8 cellular contexts compared by ENCODE assay signal in genomic region chr11:64878223-64878493, GRCh38. TPM values are rescaled to one million over a fixed set of nuclear protein-coding genes. Genes with fewer than 3 reads are reported as not detected.
DNase-seq lines count a peak whose midpoint lies in the region; ATAC-seq, FAIRE-seq and TF ChIP-seq lines count a peak whose summit lies in the region.

No MANE protein-coding gene starts in this region.

- H3K9ac ChIP-seq in PC-3 (ENCODE audit: low read length) (peak overlapping the region; percentile 89), endothelial cell of umbilical vein (replicated peaks; ENCODE audit: extremely low read depth, insufficient read depth, low read length) (peak overlapping the region; percentile 49), neural cell (ENCODE audit: low read length) (peak overlapping the region; percentile 78)

- CTCF ChIA-PET in PC-3 (lab: Charles Lee) (interaction anchor here (1.5 to 2.4 kb wide), 2 partner anchors 9 to 30 kb away, joined by 5 to 6 read pairs; no protein-coding TSS in a partner anchor), endothelial cell of umbilical vein (lab: Charles Lee) (interaction anchor here (1.3 to 5.2 kb wide), 6 partner anchors 9 to 91 kb away, joined by 4 to 77 read pairs (median 26); no protein-coding TSS in a partner anchor)

- TF ChIP-seq EP300 in neural cell (conservative IDR thresholded peaks at IDR 0.05; ENCODE audit: poor library complexity, severe bottlenecking) = no peak

- no peak for TF ChIP-seq POLR2A in endothelial cell of umbilical vein (IDR thresholded peaks at IDR 0.05; ENCODE audit: low read depth, low read length)

- H3K9me1 ChIP-seq in endothelial cell of umbilical vein (replicated peaks; ENCODE audit: control insufficient read depth, extremely low read depth, insufficient read depth, low read length) = no peaks in the 10 kb centered on the region

- H3K27me3 ChIP-seq in PC-3 (ENCODE audit: low read length) = no peaks in the 10 kb centered on the region
- no peaks in the 10 kb centered on the region for H3K27me3 ChIP-seq in endothelial cell of umbilical vein (ENCODE audit: control insufficient read depth in 2 of 2, insufficient read depth in 2 of 2, low read length in 2 of 2)
- no peaks in the 10 kb centered on the region for H3K27me3 ChIP-seq in neural cell (ENCODE audit: insufficient read depth, low read depth, low read length)

- H3K9me2 ChIP-seq in PC-3 (replicated peaks; ENCODE audit: low read length) = no peaks in the 10 kb centered on the region
- H3K9me2 ChIP-seq in neural cell (ENCODE audit: insufficient read depth, low read length) = no peaks in the 10 kb centered on the region

- intact Hi-C loops in PC-3 (cut with micrococcal nuclease) (loop anchor here (1.0 to 2.0 kb wide), 3 partner anchors 9 to 31 kb away; no protein-coding TSS in a partner anchor), endothelial cell of umbilical vein (cut with micrococcal nuclease) (loop anchor here (1.0 kb wide), 5 partner anchors 9 to 39 kb away; partner anchors contain the start of gene ATG2A)

- BruUV-seq in PC-3 (replicated peaks; lab: Mats Ljungman, UMichigan) (TSS peak; percentile 41), endothelial cell of umbilical vein (replicated peaks; lab: Mats Ljungman, UMichigan) (TSS peak; percentile 59)

- no peak for FAIRE-seq in endothelial cell of umbilical vein (lab: Jason Lieb, UNC)

- H3K4me1 ChIP-seq in PC-3 (ENCODE audit: insufficient read depth, low read length) = peaks cover 30% of the 10 kb centered on the region
- peaks cover 22% of the 10 kb centered on the region for H3K4me1 ChIP-seq in endothelial cell of umbilical vein (ENCODE audit: control insufficient read depth, extremely low read depth, insufficient read depth, low read length)

- H3K27ac ChIP-seq in PC-3 (ENCODE audit: low read length) (peak overlapping the region; percentile 29), endothelial cell of umbilical vein (ENCODE audit: insufficient read depth, low read depth, low read length) (peak overlapping the region; percentile 0), neural cell (ENCODE audit: low read length) (peak overlapping the region; percentile 74)

- peak; percentile 45 for DNase-seq in SIG-M5 treated with dmso at 0.1 percent for 504 hours (lab: John Stamatoyannopoulos, UW; ENCODE audit: unreplicated experiment)
- no peak for DNase-seq in SIG-M5 (lab: John Stamatoyannopoulos, UW)
- DNase-seq in PC-3 = no peak
- DNase-seq in endothelial cell of umbilical vein (ENCODE audit: low read depth, low spot score) = no peak
- no peak for DNase-seq in midbrain (lab: John Stamatoyannopoulos, UW)
- DNase-seq in effector CD4-positive, alpha-beta T cell = no peak
- DNase-seq in globus pallidus (ENCODE audit: low spot score) = no peak

- TF ChIP-seq CTCF in PC-3 (conservative IDR thresholded peaks at IDR 0.05; ENCODE audit: low read depth, low read length) (no peak), endothelial cell of umbilical vein (IDR thresholded peaks at IDR 0.05; ENCODE audit: extremely low read depth in 1 of 2, insufficient read depth in 1 of 2, low read depth in 1 of 2, low read length in 2 of 2) (no peak), neural cell (IDR thresholded peaks at IDR 0.05; ENCODE audit: poor library complexity, severe bottlenecking) (no peak)

- H3K4me3 ChIP-seq in PC-3 (ENCODE audit: low read length) (peak overlapping the region; percentile 78), endothelial cell of umbilical vein (replicated peaks in 1 of 3; ENCODE audit: insufficient read depth in 1 of 3, low read depth in 1 of 3, low read length in 3 of 3) (peak overlapping the region; percentile 30 to 74 (median 63)), neural cell (ENCODE audit: low read length) (peak overlapping the region; percentile 81)

- TF ChIP-seq RAD21 in neural cell (conservative IDR thresholded peaks at IDR 0.05) = no peak

- H3K4me2 ChIP-seq in PC-3 (ENCODE audit: low read length) (peak overlapping the region; percentile 87), endothelial cell of umbilical vein (ENCODE audit: insufficient read depth, low read length) (no peak overlapping the region), neural cell (ENCODE audit: low read length) (peak overlapping the region; percentile 62)

- dilution Hi-C loops in endothelial cell of umbilical vein (cut with MboI; ENCODE audit: extremely low pct_ligation_motif_present, low sequenced_read_pairs) = no loop called here

- H3K36me3 ChIP-seq in PC-3 (ENCODE audit: low read depth, low read length) (peaks cover 12% of the 10 kb centered on the region), endothelial cell of umbilical vein (ENCODE audit: control insufficient read depth in 2 of 2, extremely low read depth in 1 of 2, insufficient read depth in 2 of 2, low read length in 2 of 2) (peaks cover 0 to 6% of the 10 kb centered on the region in 2 experiments), neural cell (ENCODE audit: insufficient read depth, low read length) (no peaks in the 10 kb centered on the region)

- H3K79me2 ChIP-seq in PC-3 (ENCODE audit: low read length) (peaks cover 59% of the 10 kb centered on the region), endothelial cell of umbilical vein (ENCODE audit: control insufficient read depth, insufficient read depth, low read length) (peaks cover 45% of the 10 kb centered on the region), neural cell (replicated peaks; ENCODE audit: insufficient read depth, low read length) (peaks cover 30% of the 10 kb centered on the region)

- H3F3A ChIP-seq in PC-3 (ENCODE audit: low read length, unreplicated experiment) = no peaks in the 10 kb centered on the region
- no peaks in the 10 kb centered on the region for H3F3A ChIP-seq in neural cell (ENCODE audit: insufficient read depth, low read length, poor library complexity, severe bottlenecking)

- peaks cover 41% of the 10 kb centered on the region for H4K20me1 ChIP-seq in PC-3 (ENCODE audit: low read length)
- no peaks in the 10 kb centered on the region for H4K20me1 ChIP-seq in endothelial cell of umbilical vein (replicated peaks; ENCODE audit: control insufficient read depth, extremely low read depth, insufficient read depth, low read length)
- H4K20me1 ChIP-seq in neural cell (ENCODE audit: insufficient read depth) = no peaks in the 10 kb centered on the region

- peak; percentile 3 for ATAC-seq in PC-3

- no peak overlapping the region for H2AFZ ChIP-seq in PC-3 (ENCODE audit: low read length)
- H2AFZ ChIP-seq in endothelial cell of umbilical vein (ENCODE audit: low read depth, low read length) = no peak overlapping the region
- peak overlapping the region; percentile 10 for H2AFZ ChIP-seq in neural cell (ENCODE audit: low read depth, low read length)

- no peaks in the 10 kb centered on the region for H3K9me3 ChIP-seq in PC-3 (ENCODE audit: low read length)
- H3K9me3 ChIP-seq in endothelial cell of umbilical vein (replicated peaks; ENCODE audit: control insufficient read depth, insufficient read depth, low read length) = no peaks in the 10 kb centered on the region
- H3K9me3 ChIP-seq in neural cell (ENCODE audit: low read length) = no peaks in the 10 kb centered on the region

- POLR2A ChIA-PET in PC-3 (lab: Charles Lee; ENCODE audit: unreplicated experiment) (interaction anchor here (0.7 to 1.3 kb wide), 3 partner anchors 9 to 32 kb away, joined by 5 to 7 read pairs (median 6); no protein-coding TSS in a partner anchor), endothelial cell of umbilical vein (lab: Charles Lee) (interaction anchor here (0.6 to 3.9 kb wide), 9 partner anchors 9 to 177 kb away, joined by 3 to 45 read pairs (median 5); no protein-coding TSS in a partner anchor)

RNA-seq across cellular contexts. Expression of gene EHD1, which starts 0.3 kb away (rescaled TPM):
- 340 and 370 TPM in 2 replicates for total RNA-seq in PC-3 (2014; rRNA removed)
- total RNA-seq in endothelial cell of umbilical vein = 98.0 and 109 TPM in 2 replicates
- polyA plus RNA-seq in endothelial cell of umbilical vein = 136 and 140 TPM in 2 replicates
- 109 and 112 TPM in 2 replicates for polyA plus RNA-seq in endothelial cell of umbilical vein (2011; cell fraction: cytosol; rRNA removed)
- polyA plus RNA-seq in endothelial cell of umbilical vein (2011; cell fraction: nucleus; rRNA removed) = 91.7 and 102 TPM in 2 replicates
- 101 and 131 TPM in 2 replicates for polyA plus RNA-seq in endothelial cell of umbilical vein (2012)
- 136 and 168 TPM in 2 replicates for polyA minus RNA-seq in endothelial cell of umbilical vein
- polyA minus RNA-seq in endothelial cell of umbilical vein (2011; cell fraction: cytosol; rRNA and poly(A)+ RNA removed) = 41.1 TPM
- polyA minus RNA-seq in endothelial cell of umbilical vein (2011; cell fraction: nucleus; rRNA and poly(A)+ RNA removed) = 35.6 and 63.3 TPM in 2 replicates
- 26.4 and 34.9 TPM in 2 replicates for polyA plus RNA-seq in neural cell
- polyA minus RNA-seq in neural cell = 49.1 and 55.5 TPM in 2 replicates

RNA-seq across cellular contexts. Expression of gene CDC42BPG, which starts 33.7 kb away (rescaled TPM):
- total RNA-seq in PC-3 (2014; rRNA removed) (14.5 and 30.5 TPM in 2 replicates), endothelial cell of umbilical vein (0.42 and 0.62 TPM in 2 replicates)
- polyA plus RNA-seq in endothelial cell of umbilical vein (0.13 and 0.19 TPM in 2 replicates), neural cell (0.26 TPM in 1 of 2 replicates, not detected in the other)
- polyA plus RNA-seq in endothelial cell of umbilical vein (2011; cell fraction: cytosol; rRNA removed) = 0.14 and 0.16 TPM in 2 replicates
- 0.49 and 0.57 TPM in 2 replicates for polyA plus RNA-seq in endothelial cell of umbilical vein (2011; cell fraction: nucleus; rRNA removed)
- polyA plus RNA-seq in endothelial cell of umbilical vein (2012) = 0.27 and 0.33 TPM in 2 replicates
- polyA minus RNA-seq in endothelial cell of umbilical vein (0.17 and 0.32 TPM in 2 replicates), neural cell (not detected in 2 replicates)
- 2.3 TPM for polyA minus RNA-seq in endothelial cell of umbilical vein (2011; cell fraction: cytosol; rRNA and poly(A)+ RNA removed)
- polyA minus RNA-seq in endothelial cell of umbilical vein (2011; cell fraction: nucleus; rRNA and poly(A)+ RNA removed) = 0.24 and 0.34 TPM in 2 replicates

RNA-seq across cellular contexts. Expression of gene ATG2A, which starts 38.9 kb away (rescaled TPM):
- total RNA-seq in PC-3 (2014; rRNA removed) = 45.6 and 51.4 TPM in 2 replicates
- 24.3 and 27.4 TPM in 2 replicates for total RNA-seq in endothelial cell of umbilical vein
- polyA plus RNA-seq in endothelial cell of umbilical vein = 13.4 and 17.6 TPM in 2 replicates
- polyA plus RNA-seq in endothelial cell of umbilical vein (2011; cell fraction: cytosol; rRNA removed) = 7.8 and 10.6 TPM in 2 replicates
- 26.8 and 30.3 TPM in 2 replicates for polyA plus RNA-seq in endothelial cell of umbilical vein (2011; cell fraction: nucleus; rRNA removed)
- polyA plus RNA-seq in endothelial cell of umbilical vein (2012) = 14.2 and 17.3 TPM in 2 replicates
- 12.0 and 12.9 TPM in 2 replicates for polyA minus RNA-seq in endothelial cell of umbilical vein
- polyA minus RNA-seq in endothelial cell of umbilical vein (2011; cell fraction: cytosol; rRNA and poly(A)+ RNA removed) = 25.1 TPM
- polyA minus RNA-seq in endothelial cell of umbilical vein (2011; cell fraction: nucleus; rRNA and poly(A)+ RNA removed) = 12.5 and 16.6 TPM in 2 replicates
- 7.5 and 10.7 TPM in 2 replicates for polyA plus RNA-seq in neural cell
- polyA minus RNA-seq in neural cell = 7.6 and 11.2 TPM in 2 replicates

RNA-seq across cellular contexts. Expression of gene PPP2R5B, which starts 46.3 kb away (rescaled TPM):
- total RNA-seq in PC-3 (2014; rRNA removed) (24.9 and 31.3 TPM in 2 replicates), endothelial cell of umbilical vein (17.8 and 21.5 TPM in 2 replicates)
- polyA plus RNA-seq in endothelial cell of umbilical vein (17.6 and 20.9 TPM in 2 replicates), neural cell (76.1 and 86.9 TPM in 2 replicates)
- polyA plus RNA-seq in endothelial cell of umbilical vein (2011; cell fraction: cytosol; rRNA removed) = 15.6 and 19.5 TPM in 2 replicates
- 41.2 and 52.8 TPM in 2 replicates for polyA plus RNA-seq in endothelial cell of umbilical vein (2011; cell fraction: nucleus; rRNA removed)
- polyA plus RNA-seq in endothelial cell of umbilical vein (2012) = 19.5 and 21.5 TPM in 2 replicates
- polyA minus RNA-seq in endothelial cell of umbilical vein (10.1 and 13.6 TPM in 2 replicates), neural cell (43.3 and 43.6 TPM in 2 replicates)
- 2.5 TPM for polyA minus RNA-seq in endothelial cell of umbilical vein (2011; cell fraction: cytosol; rRNA and poly(A)+ RNA removed)
- polyA minus RNA-seq in endothelial cell of umbilical vein (2011; cell fraction: nucleus; rRNA and poly(A)+ RNA removed) = 6.5 and 8.1 TPM in 2 replicates

RNA-seq across cellular contexts. Expression of gene GPHA2, which starts 57.5 kb away (rescaled TPM):
- total RNA-seq in PC-3 (2014; rRNA removed) (not detected in 2 replicates), endothelial cell of umbilical vein (not detected in 2 replicates)
- polyA plus RNA-seq in endothelial cell of umbilical vein (not detected in 2 replicates), neural cell (not detected in 2 replicates)
- polyA plus RNA-seq in endothelial cell of umbilical vein (2011; cell fraction: cytosol; rRNA removed) = not detected in 2 replicates
- not detected in 2 replicates for polyA plus RNA-seq in endothelial cell of umbilical vein (2011; cell fraction: nucleus; rRNA removed)
- not detected in 2 replicates for polyA plus RNA-seq in endothelial cell of umbilical vein (2012)
- polyA minus RNA-seq in endothelial cell of umbilical vein (not detected in 2 replicates), neural cell (not detected in 2 replicates)
- polyA minus RNA-seq in endothelial cell of umbilical vein (2011; cell fraction: cytosol; rRNA and poly(A)+ RNA removed) = not detected
- polyA minus RNA-seq in endothelial cell of umbilical vein (2011; cell fraction: nucleus; rRNA and poly(A)+ RNA removed) = not detected in 2 replicates

Comparison
In these comparisons a context has a peak if more than half of its experiments do, and no peak if none do; other contexts are left out.
1. H3K27ac ChIP-seq: peak in every context shown above with its lines; median percentile 74 in neural cell; 29 in PC-3; 0 in endothelial cell of umbilical vein.